Comparison of ENCODE assay signal across 1 cellular context in genomic region chr18:26757263-26758019, GRCh38.
TF ChIP-seq lines count a peak whose summit lies in the region.

No MANE protein-coding gene starts in this region.

TF ChIP-seq in GM23338, 12 proteins besides CTCF, POLR2A, EP300 and RAD21 (continued from another document):
- TF ChIP-seq ZNF462 (CRISPR knock-in tag; IDR thresholded peaks at IDR 0.05) (no peak), ZNF331 (CRISPR knock-in tag; IDR thresholded peaks at IDR 0.05; ENCODE audit: low read depth) (no peak), POLR2AphosphoS5 (IDR thresholded peaks at IDR 0.05; ENCODE audit: low read depth) (no peak), EZH2phosphoT487 (IDR thresholded peaks at IDR 0.05; ENCODE audit: unreplicated experiment) (no peak), ETS1 (IDR thresholded peaks at IDR 0.05) (no peak)
